ENCODE assay signal across 9 cellular contexts in the genomic region with DNA sequence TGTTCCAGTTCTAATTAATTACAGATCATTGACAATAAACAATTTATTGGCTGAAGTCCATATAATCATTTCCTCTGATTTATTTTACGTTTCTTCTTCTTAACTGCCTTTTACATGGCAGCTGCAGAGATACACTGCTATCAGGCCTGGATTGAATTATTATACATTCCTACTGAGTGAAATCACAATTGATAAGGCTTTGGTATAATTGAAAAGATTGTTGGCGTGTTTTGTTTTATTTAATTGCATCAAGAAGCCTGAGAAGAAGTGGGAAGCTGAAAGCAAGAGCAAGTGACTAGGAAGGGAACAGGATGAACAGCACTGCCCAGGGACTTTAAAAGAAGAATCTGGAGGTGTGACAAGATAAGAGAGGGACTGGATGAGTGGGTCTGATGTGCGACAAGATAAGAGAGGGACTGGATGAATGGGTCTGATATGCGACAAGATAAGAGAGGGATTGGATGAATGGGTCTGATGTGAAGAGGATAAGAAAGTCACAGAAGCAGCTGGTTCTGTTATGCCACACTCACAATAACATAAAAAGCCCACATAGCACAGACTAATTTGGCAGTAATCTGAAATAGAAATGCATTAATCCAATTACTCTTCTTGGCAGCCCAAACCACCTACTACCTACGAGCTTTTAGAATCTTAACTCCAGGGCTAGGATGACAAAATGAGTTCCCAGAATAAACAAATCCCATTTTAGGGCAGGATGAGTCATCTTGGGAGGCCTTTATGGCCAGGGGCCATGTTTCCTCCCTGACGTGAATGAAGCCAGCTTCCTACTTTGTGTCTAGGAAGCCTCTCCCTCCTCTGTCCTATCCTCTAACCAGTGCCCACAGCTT.
DNase-seq lines count a peak whose midpoint lies in the region; ATAC-seq and TF ChIP-seq lines count a peak whose summit lies in the region.
"Had no signal": no experiment of that assay in that cellular context is flagged by ENCODE, and none has a peak within 500 bp of the region (broad histone marks: within the 10 kb centered on the region; RNA-seq: fewer than 3 reads in every experiment).

No MANE protein-coding gene starts in this region.

- no peaks in the 10 kb centered on the region for H3K36me3 Mint-ChIP-seq in naive thymus-derived CD4-positive, alpha-beta T cell
- no peaks in the 10 kb centered on the region for H3K36me3 Mint-ChIP-seq in stimulated activated naive B cell treated with anti-CD40 and anti-IgM and Interleukin-4, amounts not matched to agents 10 μg/mL and 1 μg/mL and 100 μg/mL, for 72 hours

- no peaks in the 10 kb centered on the region for H3K36me3 ChIP-seq in GM23248 (ENCODE audit: low read depth)
- H3K36me3 ChIP-seq in sigmoid colon = no peaks in the 10 kb centered on the region
- no peaks in the 10 kb centered on the region for H3K36me3 ChIP-seq in naive thymus-derived CD4-positive, alpha-beta T cell (ENCODE audit: control insufficient read depth in 2 of 3, insufficient read depth in 3 of 3, low read length in 3 of 3)

- POLR2A ChIA-PET in naive thymus-derived CD4-positive, alpha-beta T cell (lab: Charles Lee) = no interaction called here

- TF ChIP-seq CTCF in sigmoid colon (IDR thresholded peaks at IDR 0.05) = no peak

- peaks cover 0 to 9% (median 0%) of the 10 kb centered on the region in 5 donors for H3K27me3 Mint-ChIP-seq in naive thymus-derived CD4-positive, alpha-beta T cell
- H3K27me3 Mint-ChIP-seq in stimulated activated naive B cell treated with anti-CD40 and anti-IgM and Interleukin-4, amounts not matched to agents 10 μg/mL and 1 μg/mL and 100 μg/mL, for 72 hours = no peaks in the 10 kb centered on the region

- no peak for TF ChIP-seq POLR2A in sigmoid colon (IDR thresholded peaks at IDR 0.05)

- DNase-seq in GM23248 = peak; percentile 93
- DNase-seq in RPMI7951 (ENCODE audit: low read depth) = peak; percentile 98
- peak; percentile 75 for DNase-seq in foreskin melanocyte
- DNase-seq in sigmoid colon = peak; percentile 86
- DNase-seq in stimulated activated CD4-positive, alpha-beta T cell treated with anti-CD3 and anti-CD28 coated beads, Interleukin-4, amount 100 ng/mL, for 24 hours = no peak
- DNase-seq in naive thymus-derived CD4-positive, alpha-beta T cell = no peak
- DNase-seq in stimulated activated naive B cell treated with anti-CD40 and anti-IgM and Interleukin-4, amounts not matched to agents 10 μg/mL and 1 μg/mL and 100 μg/mL, for 72 hours = no peak

- H3F3A ChIP-seq in GM23248 (ENCODE audit: insufficient read depth) = peaks cover 19% of the 10 kb centered on the region; the same call in 1 of the 2 replicates

- H3K9me2 ChIP-seq in GM23248 (ENCODE audit: insufficient read depth) = no peaks in the 10 kb centered on the region

- H3K27ac Mint-ChIP-seq in naive thymus-derived CD4-positive, alpha-beta T cell = no peak overlapping the region
- no peak overlapping the region for H3K27ac Mint-ChIP-seq in stimulated activated naive B cell treated with anti-CD40 and anti-IgM and Interleukin-4, amounts not matched to agents 10 μg/mL and 1 μg/mL and 100 μg/mL, for 72 hours

- intact Hi-C loops in sigmoid colon (cut with DNase I) = loop anchor here (10.0 kb wide), 1 partner anchor 133 kb away; the partner anchor contains the start of gene DUSP10
- intact Hi-C loops in naive thymus-derived CD4-positive, alpha-beta T cell (cut with micrococcal nuclease) = no loop called here

- CTCF ChIA-PET in naive thymus-derived CD4-positive, alpha-beta T cell (lab: Charles Lee) = no interaction called here

- no peak overlapping the region for H3K9ac ChIP-seq in GM23248
- H3K9ac ChIP-seq: parathyroid adenoma had no signal

- H3K4me1 Mint-ChIP-seq in naive thymus-derived CD4-positive, alpha-beta T cell = no peaks in the 10 kb centered on the region
- no peaks in the 10 kb centered on the region for H3K4me1 Mint-ChIP-seq in stimulated activated naive B cell treated with anti-CD40 and anti-IgM and Interleukin-4, amounts not matched to agents 10 μg/mL and 1 μg/mL and 100 μg/mL, for 72 hours

- H3K9me3 Mint-ChIP-seq in naive thymus-derived CD4-positive, alpha-beta T cell = peaks cover 0 to 2% (median 0%) of the 10 kb centered on the region in 11 donors
- H3K9me3 Mint-ChIP-seq in stimulated activated naive B cell treated with anti-CD40 and anti-IgM and Interleukin-4, amounts not matched to agents 10 μg/mL and 1 μg/mL and 100 μg/mL, for 72 hours = peaks cover 0 to 1% of the 10 kb centered on the region in 2 donors

- no peak for ATAC-seq in HG03280 (IDR thresholded peaks at IDR 0.05; ENCODE audit: unreplicated experiment)
- no peak for ATAC-seq in naive thymus-derived CD4-positive, alpha-beta T cell
- ATAC-seq in stimulated activated naive B cell treated with anti-CD40 and anti-IgM and Interleukin-4, amounts not matched to agents 10 μg/mL and 1 μg/mL and 100 μg/mL, for 72 hours (replicated peaks) = no peak

- no peak overlapping the region for H3K4me3 ChIP-seq in GM23248
- no peak overlapping the region for H3K4me3 ChIP-seq in sigmoid colon
- no peak overlapping the region for H3K4me3 ChIP-seq in naive thymus-derived CD4-positive, alpha-beta T cell (ENCODE audit: low read length)

- H4K20me1 ChIP-seq in GM23248 (ENCODE audit: insufficient read depth) = no peaks in the 10 kb centered on the region

- H3K27me3 ChIP-seq in GM23248 (replicated peaks; ENCODE audit: insufficient read depth) (no peaks in the 10 kb centered on the region), sigmoid colon (no peaks in the 10 kb centered on the region)
- no peaks in the 10 kb centered on the region for H3K27me3 ChIP-seq in naive thymus-derived CD4-positive, alpha-beta T cell (ENCODE audit: control insufficient read depth in 2 of 2, insufficient read depth in 2 of 2, low read length in 2 of 2)

- in situ Hi-C loops in GM23248 (cut with MboI) = no loop called here

- WGBS in GM23248 (ENCODE audit: low coverage in 1 of 2, low lambda C conversion rate in 2 of 2, missing lambda C conversion rate in 2 of 2), 2 experiments = 18 to 21% methylated on average over 6 of the region's 6 CpGs
- 27 to 50% methylated on average over 6 of the region's 6 CpGs for WGBS in sigmoid colon, 2 donors

- H3K4me1 ChIP-seq in GM23248 (ENCODE audit: insufficient read depth) = peaks cover 15% of the 10 kb centered on the region
- H3K4me1 ChIP-seq in sigmoid colon = peaks cover 0 to 13% (median 6%) of the 10 kb centered on the region in 4 donors
- no peaks in the 10 kb centered on the region for H3K4me1 ChIP-seq in naive thymus-derived CD4-positive, alpha-beta T cell (ENCODE audit: control insufficient read depth in 2 of 2, insufficient read depth in 2 of 2, low read length in 2 of 2)
- H3K4me1 ChIP-seq: parathyroid adenoma had no signal

- H3K9me3 ChIP-seq in GM23248 (ENCODE audit: low read depth) (no peaks in the 10 kb centered on the region), sigmoid colon (no peaks in the 10 kb centered on the region)
- no peaks in the 10 kb centered on the region for H3K9me3 ChIP-seq in naive thymus-derived CD4-positive, alpha-beta T cell (ENCODE audit: control insufficient read depth in 2 of 3, low read length in 3 of 3)

- peak overlapping the region; percentile 64 for H3K4me2 ChIP-seq in GM23248 (ENCODE audit: unreplicated experiment)

- no peak for TF ChIP-seq EP300 in sigmoid colon (IDR thresholded peaks at IDR 0.05)

- H3K79me2 ChIP-seq in GM23248 (ENCODE audit: insufficient read depth) = no peaks in the 10 kb centered on the region
- H3K79me2 ChIP-seq: parathyroid adenoma had no signal

- peak overlapping the region; percentile 72 for H2AFZ ChIP-seq in GM23248
- H2AFZ ChIP-seq: parathyroid adenoma had no signal

- peak overlapping the region; percentile 38 for H3K27ac ChIP-seq in GM23248
- peak overlapping the region; percentile 15 to 55 (median 53) for H3K27ac ChIP-seq in sigmoid colon
- no peak overlapping the region for H3K27ac ChIP-seq in naive thymus-derived CD4-positive, alpha-beta T cell (ENCODE audit: low read depth, low read length)
- H3K27ac ChIP-seq: parathyroid adenoma had no signal

- H3K4me3 Mint-ChIP-seq in naive thymus-derived CD4-positive, alpha-beta T cell = no peak overlapping the region
- no peak overlapping the region for H3K4me3 Mint-ChIP-seq in stimulated activated naive B cell treated with anti-CD40 and anti-IgM and Interleukin-4, amounts not matched to agents 10 μg/mL and 1 μg/mL and 100 μg/mL, for 72 hours

Comparison
In these comparisons a context has a peak if more than half of its experiments do, and no peak if none do; other contexts are left out.
1. DNase-seq: peak in GM23248 (single experiment), RPMI7951 (single experiment), foreskin melanocyte (single experiment) and sigmoid colon (single experiment); none in stimulated activated CD4-positive, alpha-beta T cell treated with anti-CD3 and anti-CD28 coated beads, Interleukin-4, amount 100 ng/mL, for 24 hours (single experiment), naive thymus-derived CD4-positive, alpha-beta T cell (0 of 9) and stimulated activated naive B cell treated with anti-CD40 and anti-IgM and Interleukin-4, amounts not matched to agents 10 μg/mL and 1 μg/mL and 100 μg/mL, for 72 hours (single experiment).